1 cellular context compared by ENCODE assay signal in the genomic region with DNA sequence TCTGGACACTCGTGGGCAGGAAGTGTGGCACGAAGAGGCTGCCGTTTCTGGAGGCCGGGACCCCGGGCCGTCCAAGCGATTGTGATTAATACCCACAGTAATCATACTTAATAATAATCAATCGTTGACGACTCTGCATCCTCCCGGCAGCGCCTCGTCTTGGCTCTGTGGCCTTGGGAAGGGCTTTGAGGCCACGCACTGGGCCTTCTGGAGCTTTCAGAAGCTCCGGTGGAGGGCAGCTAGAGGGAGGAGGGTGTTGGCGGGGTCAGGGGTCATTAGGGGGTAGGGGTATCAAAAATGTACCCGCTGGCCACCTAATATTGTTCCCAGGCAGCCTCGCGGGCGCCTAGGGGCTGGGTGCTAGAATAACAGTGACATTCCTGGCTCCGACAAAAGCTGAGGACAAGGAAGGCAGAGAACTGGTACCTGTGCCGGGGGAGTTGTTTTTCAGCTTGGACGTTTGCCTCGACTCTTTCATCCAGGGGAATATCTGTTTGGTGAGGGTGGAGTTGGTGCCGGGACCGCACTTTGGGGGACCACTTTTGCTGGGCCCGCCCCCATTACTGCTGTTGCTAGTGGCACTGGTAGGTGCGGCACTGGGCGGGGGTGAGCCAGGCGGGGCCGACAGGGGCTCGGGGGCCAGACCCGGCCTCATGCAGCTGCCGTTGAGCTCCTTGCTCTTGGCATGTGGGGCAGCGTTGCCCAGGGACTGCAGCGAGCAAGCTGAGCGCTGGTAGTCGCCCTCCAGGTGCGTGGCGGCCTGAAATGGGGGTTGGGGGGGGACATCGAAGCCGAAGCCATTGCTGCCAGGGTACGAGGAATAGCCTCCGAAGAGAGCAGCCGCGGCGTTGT.
TF ChIP-seq lines count a peak whose summit lies in the region.

No MANE protein-coding gene starts in this region.

TF ChIP-seq in IMR-90, 13 proteins besides CTCF, POLR2A, EP300 and RAD21:
- no peak for TF ChIP-seq FOS (IDR thresholded peaks at IDR 0.05; ENCODE audit: low read depth, low read length)
- no peak for TF ChIP-seq SMC3 (IDR thresholded peaks at IDR 0.05; ENCODE audit: low read depth, low read length)
TF ChIP-seq in IMR-90: peak in this region for 0.
